In the genomic region with DNA sequence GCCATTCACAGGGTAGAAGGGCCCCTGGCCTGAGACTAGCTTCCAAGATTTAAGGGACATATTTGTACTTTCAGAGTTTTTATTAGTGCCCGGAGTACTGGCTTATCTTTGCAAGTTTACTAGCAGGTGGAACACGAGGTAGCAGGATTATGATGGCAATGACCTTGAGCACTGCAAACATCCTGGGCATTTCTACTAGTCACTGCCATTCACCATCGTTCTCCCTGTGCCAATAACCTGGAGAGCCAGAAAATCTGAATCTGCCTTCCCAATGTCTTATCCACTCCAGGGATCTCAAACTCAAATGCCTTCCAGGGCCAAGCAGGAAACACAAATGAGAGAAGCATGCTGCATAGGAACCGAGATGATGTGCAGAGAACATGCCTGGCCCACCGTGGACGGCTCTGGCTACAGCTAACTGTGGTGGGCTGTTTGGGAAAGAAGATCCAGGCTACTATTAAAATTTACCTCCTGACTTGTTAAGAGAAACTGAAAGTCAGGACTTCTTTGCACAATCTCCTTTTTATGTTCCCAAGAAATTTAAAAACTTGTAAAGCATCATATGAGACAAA, we compare ENCODE assay signal across 12 cellular contexts. TPM values are rescaled to one million over a fixed set of nuclear protein-coding genes. Genes with fewer than 3 reads are reported as not detected.
DNase-seq lines count a peak whose midpoint lies in the region; FAIRE-seq and TF ChIP-seq lines count a peak whose summit lies in the region.
"Had no signal": no experiment of that assay in that cellular context is flagged by ENCODE, and none has a peak within 500 bp of the region (broad histone marks: within the 10 kb centered on the region; RNA-seq: fewer than 3 reads in every experiment).

No MANE protein-coding gene starts in this region.

- H3K36me3 ChIP-seq in OCI-LY1 (ENCODE audit: insufficient read depth, low read length): peaks cover 54% of the 10 kb centered on the region
- H3K36me3 ChIP-seq in mesenchymal stem cell (ENCODE audit: control insufficient read depth in 1 of 2, insufficient read depth in 2 of 2, low read depth in 1 of 2, low read length in 2 of 2): peaks cover 0 to 25% of the 10 kb centered on the region in 2 experiments
- peaks cover 0 to 4% (median 2%) of the 10 kb centered on the region in 4 donors for H3K36me3 ChIP-seq in stomach

- FAIRE-seq in HTR-8/SVneo (lab: Jason Lieb, UNC): no peak
- FAIRE-seq: astrocyte, keratinocyte had no signal

- no peak for TF ChIP-seq EP300 in stomach (IDR thresholded peaks at IDR 0.05)

- H3K27me3 Mint-ChIP-seq in activated T-helper 2 cell treated with anti-CD3 and anti-CD28 coated beads, Interferon-gamma antibody, Interleukin-2, Interleukin-4, amounts not matched to agents 10 μg/mL and 5 μg/mL and 100 μg/mL, durations not matched to agents 14 hours and 24 hours and 36 hours (ENCODE audit: low read depth): no peaks in the 10 kb centered on the region

- H3K27ac Mint-ChIP-seq in activated T-helper 2 cell treated with anti-CD3 and anti-CD28 coated beads, Interferon-gamma antibody, Interleukin-2, Interleukin-4, amounts not matched to agents 10 μg/mL and 5 μg/mL and 100 μg/mL, durations not matched to agents 14 hours and 24 hours and 36 hours: peak overlapping the region; percentile 21

- H3K9me3 ChIP-seq in OCI-LY1 (ENCODE audit: low read length) (no peaks in the 10 kb centered on the region), mesenchymal stem cell (ENCODE audit: control insufficient read depth, low read length) (no peaks in the 10 kb centered on the region), stomach (no peaks in the 10 kb centered on the region)

- no peak overlapping the region for H3K4ac ChIP-seq in mesenchymal stem cell (ENCODE audit: low read depth in 1 of 2, low read length in 2 of 2)

- H3K4me3 ChIP-seq in OCI-LY1 (ENCODE audit: low read depth, low read length, poor library complexity, severe bottlenecking) (no peak overlapping the region), mesenchymal stem cell (ENCODE audit: insufficient read depth in 1 of 2, low read depth in 1 of 2, low read length in 2 of 2) (peak overlapping the region in 1 of 2 experiments; percentile 50), stomach (no peak overlapping the region)

- no peak for DNase-seq in activated T-helper 2 cell treated with anti-CD3 and anti-CD28 coated beads, Interferon-gamma antibody, Interleukin-2, Interleukin-4, amounts not matched to agents 10 μg/mL and 5 μg/mL and 100 μg/mL, durations not matched to agents 14 hours and 24 hours and 36 hours (ENCODE audit: low spot score)
- no peak for DNase-seq in mesenchymal stem cell
- no peak for DNase-seq in stomach
- no peak for DNase-seq in stimulated activated CD4-positive, alpha-beta T cell treated with anti-CD3 and anti-CD28 coated beads, Interleukin-4, amount 100 ng/mL, for 24 hours
- no peak for DNase-seq in cerebellar cortex (ENCODE audit: low spot score)
- no peak for DNase-seq in HTR-8/SVneo (ENCODE audit: insufficient read length, low spot score)
- DNase-seq: activated CD4-positive, alpha-beta T cell treated with anti-CD3 and anti-CD28 coated beads for 48 hours; EL; NCI-H2171 treated with DMSO at 0.1 percent for 48 hours had no signal

- H3K14ac ChIP-seq in mesenchymal stem cell (ENCODE audit: low read length in 2 of 2): no peak overlapping the region

- no peaks in the 10 kb centered on the region for H3K9me3 Mint-ChIP-seq in activated T-helper 2 cell treated with anti-CD3 and anti-CD28 coated beads, Interferon-gamma antibody, Interleukin-2, Interleukin-4, amounts not matched to agents 10 μg/mL and 5 μg/mL and 100 μg/mL, durations not matched to agents 14 hours and 24 hours and 36 hours

- H3K79me1 ChIP-seq in mesenchymal stem cell (replicated peaks; ENCODE audit: low read length, poor library complexity, severe bottlenecking): peaks cover 40% of the 10 kb centered on the region

- H3K23ac ChIP-seq in mesenchymal stem cell (ENCODE audit: low read length in 2 of 2): no peak overlapping the region

- WGBS in mesenchymal stem cell: 94% methylated on average over 6 of the region's 6 CpGs
- 31 to 69% (median 42%) methylated on average over 6 of the region's 6 CpGs for WGBS in stomach, 5 donors

- H3K36me3 Mint-ChIP-seq in activated T-helper 2 cell treated with anti-CD3 and anti-CD28 coated beads, Interferon-gamma antibody, Interleukin-2, Interleukin-4, amounts not matched to agents 10 μg/mL and 5 μg/mL and 100 μg/mL, durations not matched to agents 14 hours and 24 hours and 36 hours (ENCODE audit: low read depth): peaks cover 37% of the 10 kb centered on the region

- H3K4me1 Mint-ChIP-seq in activated T-helper 2 cell treated with anti-CD3 and anti-CD28 coated beads, Interferon-gamma antibody, Interleukin-2, Interleukin-4, amounts not matched to agents 10 μg/mL and 5 μg/mL and 100 μg/mL, durations not matched to agents 14 hours and 24 hours and 36 hours (ENCODE audit: low read depth): peaks cover 64% of the 10 kb centered on the region

- H2BK5ac ChIP-seq in mesenchymal stem cell (ENCODE audit: low read depth, low read length, poor library complexity, severe bottlenecking): no peak overlapping the region

- H3K4me3 Mint-ChIP-seq in activated T-helper 2 cell treated with anti-CD3 and anti-CD28 coated beads, Interferon-gamma antibody, Interleukin-2, Interleukin-4, amounts not matched to agents 10 μg/mL and 5 μg/mL and 100 μg/mL, durations not matched to agents 14 hours and 24 hours and 36 hours (ENCODE audit: low read depth): no peak overlapping the region

- no peak overlapping the region for H3K18ac ChIP-seq in mesenchymal stem cell (ENCODE audit: low read depth in 1 of 2, low read length in 2 of 2)

- no peak overlapping the region for H2BK15ac ChIP-seq in mesenchymal stem cell (ENCODE audit: low read depth, poor library complexity, severe bottlenecking)

- no peak overlapping the region for H2BK120ac ChIP-seq in mesenchymal stem cell (ENCODE audit: low read depth, low read length)

- H4K20me1 ChIP-seq in OCI-LY1 (ENCODE audit: insufficient read depth, low read length): no peaks in the 10 kb centered on the region

- H3K9me2 ChIP-seq in OCI-LY1 (ENCODE audit: low read depth, low read length): no peaks in the 10 kb centered on the region

- H3K27ac ChIP-seq in OCI-LY1 (ENCODE audit: low read depth, low read length, poor library complexity, severe bottlenecking) (peak overlapping the region; percentile 43), mesenchymal stem cell (ENCODE audit: low read length, poor library complexity, severe bottlenecking) (no peak overlapping the region), stomach (peak overlapping the region in 4 of 5 donors; percentile 60 to 77 (median 72))

- TF ChIP-seq CTCF in OCI-LY1 (IDR thresholded peaks at IDR 0.05; ENCODE audit: low read length): no peak
- no peak for TF ChIP-seq CTCF in stomach (IDR thresholded peaks at IDR 0.05)

- H4K91ac ChIP-seq in mesenchymal stem cell (ENCODE audit: low read length): no peak overlapping the region

- no peak overlapping the region for H2AK5ac ChIP-seq in mesenchymal stem cell (ENCODE audit: low read length, severe bottlenecking)

- H2AFZ ChIP-seq in OCI-LY1 (ENCODE audit: low read length) (no peak overlapping the region), mesenchymal stem cell (ENCODE audit: low read depth, low read length) (no peak overlapping the region)

- no peaks in the 10 kb centered on the region for H3K27me3 ChIP-seq in OCI-LY1 (ENCODE audit: insufficient read depth, low read length)
- H3K27me3 ChIP-seq in mesenchymal stem cell (ENCODE audit: control insufficient read depth in 1 of 2, insufficient read depth in 1 of 2, low read length in 2 of 2): no peaks in the 10 kb centered on the region
- H3K27me3 ChIP-seq in stomach: no peaks in the 10 kb centered on the region

- H3F3A ChIP-seq in OCI-LY1 (ENCODE audit: insufficient read depth, low read length): peaks cover 2% of the 10 kb centered on the region; the same call in 1 of the 2 replicates

- H4K8ac ChIP-seq in mesenchymal stem cell (ENCODE audit: low read length): no peak overlapping the region

- peaks cover 87% of the 10 kb centered on the region for H3K4me1 ChIP-seq in OCI-LY1 (ENCODE audit: insufficient read depth, low read length, severe bottlenecking)
- H3K4me1 ChIP-seq in mesenchymal stem cell (ENCODE audit: control insufficient read depth, insufficient read depth, low read depth, low read length): peaks cover 3% of the 10 kb centered on the region
- peaks cover 54 to 92% (median 75%) of the 10 kb centered on the region in 4 donors for H3K4me1 ChIP-seq in stomach

- H3K9ac ChIP-seq in OCI-LY1 (ENCODE audit: low read length) (no peak overlapping the region; the same call in 1 of the 2 replicates), mesenchymal stem cell (ENCODE audit: low read length) (peak overlapping the region; percentile 49)

- peaks cover 37% of the 10 kb centered on the region for H3K79me2 ChIP-seq in OCI-LY1 (ENCODE audit: insufficient read depth, low read length)

- intact Hi-C loops in activated T-helper 2 cell treated with anti-CD3 and anti-CD28 coated beads, Interferon-gamma antibody, Interleukin-2, Interleukin-4, amounts not matched to agents 10 μg/mL and 5 μg/mL and 100 μg/mL, durations not matched to agents 14 hours and 24 hours and 36 hours (cut with micrococcal nuclease): no loop called here
- intact Hi-C loops in stomach (cut with DNase I; ENCODE audit: low total_unique reads): no loop called here

- no peak overlapping the region; the same call in 1 of the 2 replicates for H3K4me2 ChIP-seq in OCI-LY1 (ENCODE audit: low read length)
- no peak overlapping the region for H3K4me2 ChIP-seq in mesenchymal stem cell (ENCODE audit: low read length, poor library complexity, severe bottlenecking)

- H2BK12ac ChIP-seq in mesenchymal stem cell (ENCODE audit: low read length in 2 of 2): no peak overlapping the region

- no peak for TF ChIP-seq POLR2A in stomach (IDR thresholded peaks at IDR 0.05)

RNA-seq across cellular contexts. Expression of gene FAM53B, which starts 16.7 kb away (rescaled TPM):
- total RNA-seq in activated T-helper 2 cell treated with anti-CD3 and anti-CD28 coated beads, Interferon-gamma antibody, Interleukin-2, Interleukin-4, amounts not matched to agents 10 μg/mL and 5 μg/mL and 100 μg/mL, durations not matched to agents 14 hours and 24 hours and 36 hours: 18.1 and 19.3 TPM in 2 replicates
- polyA plus RNA-seq in mesenchymal stem cell (2013, experiment 1 of 2): 8.0 TPM
- polyA plus RNA-seq in mesenchymal stem cell (2013, experiment 2 of 2): 7.7 TPM
- 10 to 100 TPM in 4 of 5 donors, 1 to 10 TPM in 1; 9.4 to 46.9 (median 19.3) TPM for total RNA-seq in stomach
- polyA plus RNA-seq in stomach: 1 to 10 TPM; 5.7 to 9.3 (median 8.2) TPM
